27 cellular contexts compared by ENCODE assay signal in the genomic region with DNA sequence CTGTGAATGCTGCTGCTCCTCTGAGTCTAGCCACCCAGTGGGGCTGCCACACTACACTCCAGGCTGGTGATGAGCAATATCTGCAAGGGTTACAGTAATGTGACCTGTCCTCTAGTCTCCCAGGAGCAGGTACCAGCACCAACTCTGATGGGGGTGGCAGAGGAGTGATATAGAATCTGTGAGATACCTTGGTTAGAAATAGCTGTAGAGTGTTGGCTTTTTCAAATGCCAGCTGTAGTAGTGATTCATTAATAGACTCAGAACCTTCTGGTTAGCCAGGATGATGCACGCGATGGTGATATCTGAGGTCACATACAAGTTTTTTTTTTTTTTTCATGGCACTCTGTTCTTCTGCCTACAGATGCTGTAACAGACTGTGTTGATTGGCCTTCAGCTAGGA.
"Had no signal": no experiment of that assay in that cellular context is flagged by ENCODE, and none has a peak within 500 bp of the region (broad histone marks: within the 10 kb centered on the region; RNA-seq: fewer than 3 reads in every experiment).

No MANE protein-coding gene starts in this region.

- H3K9ac ChIP-seq: parathyroid adenoma had no signal

- H3K4me3 Mint-ChIP-seq: activated CD4-positive, alpha-beta memory T cell treated with anti-CD3 and anti-CD28 coated beads for 36 hours; activated CD4-positive, alpha-beta T cell treated with anti-CD3 and anti-CD28 coated beads, Interleukin-2, amount 10 ng/mL, durations not matched to agents 24 days and 14 days; activated naive CD4-positive, alpha-beta T cell treated with anti-CD3 and anti-CD28 coated beads, Interleukin-2, amount 50 U/mL, for 24 hours; activated naive CD8-positive, alpha-beta T cell treated with anti-CD3 and anti-CD28 coated beads, Interleukin-2, amount 50 U/mL, for 24 hours; mesothelial cell of epicardium; neural crest cell; T-helper 1 cell treated with Interleukin-12 subunit alpha and Interleukin-12 subunit beta and Interleukin-4 antibody, amounts not matched to agents 30 μg/mL and 1 μg/mL, for 36 hours had no signal

- H3K4me2 ChIP-seq: hepatocyte had no signal

- H3K27me3 ChIP-seq: colonic mucosa, gastrocnemius medialis, hepatocyte, spleen, tibial nerve had no signal

- H3K4me1 ChIP-seq: colonic mucosa, gastrocnemius medialis, parathyroid adenoma, psoas muscle, spleen, tibial nerve had no signal

- H3K79me2 ChIP-seq: hepatocyte, parathyroid adenoma had no signal

- H3K4me3 ChIP-seq: colonic mucosa, gastrocnemius medialis, hepatocyte, psoas muscle, spleen, tibial nerve had no signal

- H2AFZ ChIP-seq: hepatocyte, parathyroid adenoma had no signal

- H3K9me3 ChIP-seq: colonic mucosa, gastrocnemius medialis had no signal

- H3K27ac Mint-ChIP-seq: activated CD4-positive, alpha-beta memory T cell treated with anti-CD3 and anti-CD28 coated beads for 36 hours; activated CD4-positive, alpha-beta T cell treated with anti-CD3 and anti-CD28 coated beads, Interleukin-2, amount 10 ng/mL, durations not matched to agents 24 days and 14 days; activated naive CD4-positive, alpha-beta T cell treated with anti-CD3 and anti-CD28 coated beads, Interleukin-2, amount 50 U/mL, for 24 hours; activated naive CD8-positive, alpha-beta T cell treated with anti-CD3 and anti-CD28 coated beads, Interleukin-2, amount 50 U/mL, for 24 hours; mesothelial cell of epicardium; naive thymus-derived CD4-positive, alpha-beta T cell; T-helper 1 cell treated with Interleukin-12 subunit alpha and Interleukin-12 subunit beta and Interleukin-4 antibody, amounts not matched to agents 30 μg/mL and 1 μg/mL, for 36 hours had no signal

- H3K4me1 Mint-ChIP-seq: activated CD4-positive, alpha-beta T cell treated with anti-CD3 and anti-CD28 coated beads, Interleukin-2, amount 10 ng/mL, durations not matched to agents 24 days and 14 days; activated naive CD4-positive, alpha-beta T cell treated with anti-CD3 and anti-CD28 coated beads, Interleukin-2, amount 50 U/mL, for 24 hours; activated naive CD8-positive, alpha-beta T cell treated with anti-CD3 and anti-CD28 coated beads, Interleukin-2, amount 50 U/mL, for 24 hours; mesothelial cell of epicardium; naive thymus-derived CD4-positive, alpha-beta T cell; neural crest cell had no signal

- H3K27ac ChIP-seq: colonic mucosa, gastrocnemius medialis, hepatocyte, parathyroid adenoma, psoas muscle, spleen, tibial nerve had no signal

- H3K36me3 ChIP-seq: colonic mucosa, gastrocnemius medialis, spleen, tibial nerve had no signal

- H3K36me3 Mint-ChIP-seq: activated CD4-positive, alpha-beta memory T cell treated with anti-CD3 and anti-CD28 coated beads for 36 hours had no signal

- H3K27me3 Mint-ChIP-seq: activated CD4-positive, alpha-beta memory T cell treated with anti-CD3 and anti-CD28 coated beads for 36 hours; activated CD4-positive, alpha-beta T cell treated with anti-CD3 and anti-CD28 coated beads, Interleukin-2, amount 10 ng/mL, durations not matched to agents 24 days and 14 days; activated naive CD4-positive, alpha-beta T cell treated with anti-CD3 and anti-CD28 coated beads, Interleukin-2, amount 50 U/mL, for 24 hours; activated naive CD8-positive, alpha-beta T cell treated with anti-CD3 and anti-CD28 coated beads, Interleukin-2, amount 50 U/mL, for 24 hours; naive thymus-derived CD4-positive, alpha-beta T cell had no signal

- DNase-seq: activated CD4-positive, alpha-beta memory T cell treated with anti-CD3 and anti-CD28 coated beads for 36 hours; activated CD4-positive, alpha-beta T cell treated with anti-CD3 and anti-CD28 coated beads, Interleukin-2, amount 10 ng/mL, durations not matched to agents 24 days and 14 days; activated CD4-positive, CD25-positive, alpha-beta regulatory T cell treated with anti-CD3 and anti-CD28 coated beads, Interleukin-2, amount 50 U/mL, for 72 hours; activated CD8-positive, alpha-beta memory T cell treated with anti-CD3 and anti-CD28 coated beads, Interleukin-2, amount 50 U/mL, for 4 hours; activated gamma-delta T cell; activated naive CD8-positive, alpha-beta T cell treated with anti-CD3 and anti-CD28 coated beads, Interleukin-2, amount 50 U/mL, for 24 hours; activated T-cell treated with anti-CD3 and anti-CD28 coated beads, Interleukin-2, amount 50 U/mL, for 1 hour; colonic mucosa; effector CD8-positive, alpha-beta T cell; gastrocnemius medialis; islet precursor cell; left colon; naive thymus-derived CD4-positive, alpha-beta T cell; occipital lobe; psoas muscle; spleen; stimulated activated naive CD4-positive, alpha-beta T cell treated with Interleukin-2 at 50 U/mL for 16 hours; SW 1271; T-helper 9 cell had no signal

- ATAC-seq: activated naive CD8-positive, alpha-beta T cell treated with anti-CD3 and anti-CD28 coated beads, Interleukin-2, amount 50 U/mL, for 24 hours; esophagus mucosa; gastrocnemius medialis; left colon; naive thymus-derived CD4-positive, alpha-beta T cell; psoas muscle had no signal
